ENCODE assay signal across 27 cellular contexts in genomic region chr6:21100959-21101358, GRCh38.
"Had no signal": no experiment of that assay in that cellular context is flagged by ENCODE, and none has a peak within 500 bp of the region (broad histone marks: within the 10 kb centered on the region; RNA-seq: fewer than 3 reads in every experiment).

No MANE protein-coding gene starts in this region.

- H3K27me3 Mint-ChIP-seq: naive thymus-derived CD8-positive, alpha-beta T cell had no signal

- H3K4me1 ChIP-seq: uterus had no signal

- H3K27ac ChIP-seq: coronary artery, esophagus squamous epithelium, heart right ventricle, left lung, ovary, right lobe of liver, thoracic aorta, tibial nerve, upper lobe of left lung, uterus had no signal

- H3K27ac Mint-ChIP-seq: nephron progenitor cell had no signal

- H3K9me3 ChIP-seq: esophagus squamous epithelium, heart right ventricle, left lung, ovary, right lobe of liver, thoracic aorta, tibial nerve, upper lobe of left lung, uterus had no signal

- H3K27me3 ChIP-seq: esophagus squamous epithelium, heart right ventricle, left lung, ovary, right lobe of liver, tibial nerve, upper lobe of left lung, uterus had no signal

- DNase-seq: dermis blood vessel endothelial cell; effector memory CD4-positive, alpha-beta T cell; esophagus squamous epithelium; foreskin melanocyte; glutamatergic neuron; heart right ventricle; hippocampal formation; left cardiac atrium; left lung; mesenchymal stem cell; midbrain; naive thymus-derived CD8-positive, alpha-beta T cell; nephron progenitor cell; occipital lobe; ovary; right lobe of liver; stimulated activated CD4-positive, alpha-beta T cell treated with anti-CD3 and anti-CD28 coated beads, Interleukin-12 subunit alpha, Interleukin-12 subunit beta, amount 100 ng/mL, for 4 hours; stimulated activated CD4-positive, alpha-beta T cell treated with anti-CD3 and anti-CD28 coated beads, Interleukin-2, amount 100 ng/mL, for 24 hours; stimulated activated CD4-positive, alpha-beta T cell treated with anti-CD3 and anti-CD28 coated beads, Interleukin-4, amount 100 ng/mL, for 24 hours; stimulated activated naive CD8-positive, alpha-beta T cell treated with anti-CD3 and anti-CD28 coated beads, Interleukin-15, Interleukin-2, amounts not matched to agents 100 U/mL and 50 U/mL, for 24 hours; upper lobe of left lung; uterus had no signal

- H3K36me3 Mint-ChIP-seq: stimulated activated effector memory CD8-positive, alpha-beta T cell treated with anti-CD3 and anti-CD28 coated beads, Interleukin-12 subunit alpha, Interleukin-12 subunit beta, amount 100 ng/mL, for 72 hours had no signal

- H3K4me3 ChIP-seq: coronary artery, esophagus squamous epithelium, heart right ventricle, left lung, ovary, right lobe of liver, smooth muscle cell, thoracic aorta, tibial nerve, upper lobe of left lung, uterus had no signal

- H3K4me3 Mint-ChIP-seq: naive thymus-derived CD8-positive, alpha-beta T cell; nephron progenitor cell; stimulated activated effector memory CD8-positive, alpha-beta T cell treated with anti-CD3 and anti-CD28 coated beads, Interleukin-12 subunit alpha, Interleukin-12 subunit beta, amount 100 ng/mL, for 72 hours had no signal

- H3K36me3 ChIP-seq: esophagus squamous epithelium, heart right ventricle, left lung, ovary, right lobe of liver, thoracic aorta, tibial nerve, upper lobe of left lung, uterus had no signal

- ATAC-seq: heart right ventricle; left cardiac atrium; left lung; naive thymus-derived CD8-positive, alpha-beta T cell; right lobe of liver; stimulated activated effector memory CD8-positive, alpha-beta T cell treated with anti-CD3 and anti-CD28 coated beads, Interleukin-12 subunit alpha, Interleukin-12 subunit beta, amount 100 ng/mL, for 72 hours; stimulated activated naive CD8-positive, alpha-beta T cell treated with anti-CD3 and anti-CD28 coated beads, Interleukin-15, Interleukin-2, amounts not matched to agents 100 U/mL and 50 U/mL, for 24 hours had no signal

- H3K9me3 Mint-ChIP-seq: naive thymus-derived CD8-positive, alpha-beta T cell; nephron progenitor cell; stimulated activated effector memory CD8-positive, alpha-beta T cell treated with anti-CD3 and anti-CD28 coated beads, Interleukin-12 subunit alpha, Interleukin-12 subunit beta, amount 100 ng/mL, for 72 hours had no signal
